In genomic region chr2:66580343-66580954, GRCh38 we compare ENCODE assay signal across 18 cellular contexts.
A peak's percentile ranks its signal among the peaks of the same experiment; 100 is the strongest.
DNase-seq lines count a peak whose midpoint lies in the region; ATAC-seq, FAIRE-seq and TF ChIP-seq lines count a peak whose summit lies in the region.
"Had no signal": no experiment of that assay in that cellular context is flagged by ENCODE, and none has a peak within 500 bp of the region (broad histone marks: within the 10 kb centered on the region; RNA-seq: fewer than 3 reads in every experiment).

No MANE protein-coding gene starts in this region.

- H3K56ac ChIP-seq in mesendoderm (ENCODE audit: low read length) = no peak overlapping the region

- DNase-seq in GM23338 (ENCODE audit: low spot score) (no peak), astrocyte (ENCODE audit: low read depth) (no peak), hepatocyte (ENCODE audit: low spot score) (no peak), smooth muscle cell (lab: John Stamatoyannopoulos, UW; ENCODE audit: unreplicated experiment) (no peak), mesendoderm (no peak), mucosa of descending colon (no peak), posterior cingulate gyrus (no peak)
- DNase-seq in T-helper 2 cell treated with Interferon-gamma antibody and Interleukin-4, amounts not matched to agents 5 μg/mL and 100 μg/mL, for 36 hours (ENCODE audit: low spot score) = no peak
- DNase-seq: activated CD8-positive, alpha-beta memory T cell treated with anti-CD3 and anti-CD28 coated beads, Interleukin-2, amount 50 U/mL, for 48 hours; cerebellar nuclear complex; erythroblast; NCI-H1417 treated with DMSO at 0.1 percent for 48 hours had no signal

- peaks cover 100% of the 10 kb centered on the region for H3K27me3 ChIP-seq in GM23338 (ENCODE audit: insufficient read depth)
- peaks cover 71% of the 10 kb centered on the region for H3K27me3 ChIP-seq in astrocyte (ENCODE audit: insufficient read depth, low read length)
- peaks cover 76% of the 10 kb centered on the region for H3K27me3 ChIP-seq in hepatocyte
- peaks cover 83% of the 10 kb centered on the region for H3K27me3 ChIP-seq in smooth muscle cell (ENCODE audit: low read depth)
- peaks cover 34% of the 10 kb centered on the region for H3K27me3 ChIP-seq in mesendoderm (ENCODE audit: insufficient read depth, low read length, poor library complexity)

- H3K27ac Mint-ChIP-seq in GM23338 (no peak overlapping the region), astrocyte (ENCODE audit: unreplicated experiment) (no peak overlapping the region)
- no peak overlapping the region for H3K27ac Mint-ChIP-seq in T-helper 2 cell treated with Interferon-gamma antibody and Interleukin-4, amounts not matched to agents 5 μg/mL and 100 μg/mL, for 36 hours
- H3K27ac Mint-ChIP-seq: activated naive CD4-positive, alpha-beta T cell treated with anti-CD3 and anti-CD28 coated beads, Interleukin-2, amount 50 U/mL, for 24 hours; H9 had no signal

- H3K36me3 Mint-ChIP-seq in GM23338 (ENCODE audit: low read depth) = no peaks in the 10 kb centered on the region
- no peaks in the 10 kb centered on the region for H3K36me3 Mint-ChIP-seq in astrocyte (ENCODE audit: low read depth, unreplicated experiment)
- no peaks in the 10 kb centered on the region for H3K36me3 Mint-ChIP-seq in T-helper 2 cell treated with Interferon-gamma antibody and Interleukin-4, amounts not matched to agents 5 μg/mL and 100 μg/mL, for 36 hours (ENCODE audit: low read depth)
- H3K36me3 Mint-ChIP-seq: activated naive CD4-positive, alpha-beta T cell treated with anti-CD3 and anti-CD28 coated beads, Interleukin-2, amount 50 U/mL, for 24 hours had no signal

- H3F3A ChIP-seq in GM23338 (replicated peaks; ENCODE audit: low read depth) = peaks cover 5% of the 10 kb centered on the region; the same call in 1 of the 2 replicates
- peaks cover 4% of the 10 kb centered on the region for H3F3A ChIP-seq in smooth muscle cell (ENCODE audit: low read depth)

- no peak overlapping the region for H3K23ac ChIP-seq in mesendoderm (ENCODE audit: low read length)

- H3K79me2 ChIP-seq in GM23338 (replicated peaks; ENCODE audit: insufficient read depth) = no peaks in the 10 kb centered on the region
- H3K79me2 ChIP-seq in astrocyte (ENCODE audit: insufficient read depth, low read length) = no peaks in the 10 kb centered on the region
- H3K79me2 ChIP-seq in hepatocyte = no peaks in the 10 kb centered on the region
- no peaks in the 10 kb centered on the region for H3K79me2 ChIP-seq in smooth muscle cell (ENCODE audit: low read depth)
- no peaks in the 10 kb centered on the region for H3K79me2 ChIP-seq in mesendoderm (ENCODE audit: control insufficient read depth, insufficient read depth, low read length)

- H3K4me2 ChIP-seq in GM23338 = peak overlapping the region; percentile 87
- peak overlapping the region; percentile 82 for H3K4me2 ChIP-seq in astrocyte (ENCODE audit: low read length)
- peak overlapping the region; percentile 96 for H3K4me2 ChIP-seq in hepatocyte
- H3K4me2 ChIP-seq in smooth muscle cell = peak overlapping the region; percentile 93
- H3K4me2 ChIP-seq in mesendoderm (ENCODE audit: low read length) = no peak overlapping the region

- H3K18ac ChIP-seq in mesendoderm (ENCODE audit: low read length) = no peak overlapping the region

- no peaks in the 10 kb centered on the region for H3K36me3 ChIP-seq in GM23338 (ENCODE audit: insufficient read depth)
- H3K36me3 ChIP-seq in astrocyte (ENCODE audit: insufficient read depth, low read length) = no peaks in the 10 kb centered on the region
- no peaks in the 10 kb centered on the region for H3K36me3 ChIP-seq in hepatocyte (replicated peaks; ENCODE audit: insufficient read depth, low read depth)
- no peaks in the 10 kb centered on the region for H3K36me3 ChIP-seq in smooth muscle cell (ENCODE audit: low read depth)
- H3K36me3 ChIP-seq in mesendoderm (ENCODE audit: control insufficient read depth, insufficient read depth, low read length) = no peaks in the 10 kb centered on the region
- no peaks in the 10 kb centered on the region for H3K36me3 ChIP-seq in mucosa of descending colon (ENCODE audit: low read depth)
- H3K36me3 ChIP-seq: neutrophil, SJSA1 had no signal

- H3K4me3 ChIP-seq in GM23338 (peak overlapping the region; percentile 61), astrocyte (ENCODE audit: insufficient read depth, low read depth, low read length) (peak overlapping the region; percentile 49), hepatocyte (no peak overlapping the region), smooth muscle cell (peak overlapping the region; percentile 56), mesendoderm (ENCODE audit: low read length) (no peak overlapping the region), mucosa of descending colon (no peak overlapping the region)
- H3K4me3 ChIP-seq: SJSA1 had no signal

- H3K4me1 Mint-ChIP-seq in GM23338 (peaks cover 25% of the 10 kb centered on the region), astrocyte (ENCODE audit: low read depth, unreplicated experiment) (peaks cover 6% of the 10 kb centered on the region)
- peaks cover 2% of the 10 kb centered on the region for H3K4me1 Mint-ChIP-seq in T-helper 2 cell treated with Interferon-gamma antibody and Interleukin-4, amounts not matched to agents 5 μg/mL and 100 μg/mL, for 36 hours (ENCODE audit: low read depth)

- intact Hi-C loops in mucosa of descending colon (cut with DNase I, micrococcal nuclease) (no loop called here), posterior cingulate gyrus (cut with DNase I) (no loop called here)

- H3K79me1 ChIP-seq in mesendoderm (ENCODE audit: low read length) = no peaks in the 10 kb centered on the region

- no peak overlapping the region for H3K27ac ChIP-seq in GM23338 (ENCODE audit: low read depth)
- no peak overlapping the region for H3K27ac ChIP-seq in astrocyte (ENCODE audit: low read depth, low read length)
- peak overlapping the region; percentile 89 for H3K27ac ChIP-seq in hepatocyte
- H3K27ac ChIP-seq in smooth muscle cell (ENCODE audit: low read depth) = no peak overlapping the region
- no peak overlapping the region for H3K27ac ChIP-seq in mesendoderm (ENCODE audit: low read depth, low read length)
- H3K27ac ChIP-seq: C4-2B, neutrophil, SJSA1, VCaP had no signal

- H2BK120ac ChIP-seq in mesendoderm (ENCODE audit: low read depth, low read length) = no peak overlapping the region

- 24% methylated on average over 8 of the region's 8 CpGs for WGBS in hepatocyte (ENCODE audit: low lambda C conversion rate, missing lambda C conversion rate)
- WGBS in smooth muscle cell (ENCODE audit: low lambda C conversion rate) = 12% methylated on average over 8 of the region's 8 CpGs
- WGBS in mesendoderm (ENCODE audit: extremely low coverage, insufficient coverage, low lambda C conversion rate) = no CpG with 5 or more reads among the region's 8 CpGs

- H3K9me2 ChIP-seq in GM23338 (ENCODE audit: insufficient read depth) (no peaks in the 10 kb centered on the region), hepatocyte (replicated peaks; ENCODE audit: insufficient read depth) (no peaks in the 10 kb centered on the region)

- H4K5ac ChIP-seq in mesendoderm (ENCODE audit: low read length) = no peak overlapping the region

- H3K4me3 Mint-ChIP-seq in GM23338 (no peak overlapping the region; the same call in 2 of the 3 replicates), astrocyte (ENCODE audit: unreplicated experiment) (peak overlapping the region; percentile 12)
- H3K4me3 Mint-ChIP-seq in T-helper 2 cell treated with Interferon-gamma antibody and Interleukin-4, amounts not matched to agents 5 μg/mL and 100 μg/mL, for 36 hours = no peak overlapping the region
- H3K4me3 Mint-ChIP-seq: activated naive CD4-positive, alpha-beta T cell treated with anti-CD3 and anti-CD28 coated beads, Interleukin-2, amount 50 U/mL, for 24 hours; H9 had no signal

- H3K9ac ChIP-seq in astrocyte (ENCODE audit: low read length) = peak overlapping the region; percentile 57
- no peak overlapping the region for H3K9ac ChIP-seq in smooth muscle cell (ENCODE audit: low read depth)
- no peak overlapping the region for H3K9ac ChIP-seq in mesendoderm (ENCODE audit: low read length)

- H2AK5ac ChIP-seq in mesendoderm (ENCODE audit: low read length) = no peak overlapping the region

- H3K9me3 Mint-ChIP-seq in GM23338 (peaks cover 4% of the 10 kb centered on the region; the same call in 2 of the 3 replicates), astrocyte (ENCODE audit: unreplicated experiment) (no peaks in the 10 kb centered on the region)
- H3K9me3 Mint-ChIP-seq in T-helper 2 cell treated with Interferon-gamma antibody and Interleukin-4, amounts not matched to agents 5 μg/mL and 100 μg/mL, for 36 hours = no peaks in the 10 kb centered on the region
- H3K9me3 Mint-ChIP-seq: activated naive CD4-positive, alpha-beta T cell treated with anti-CD3 and anti-CD28 coated beads, Interleukin-2, amount 50 U/mL, for 24 hours had no signal

- H2BK15ac ChIP-seq in mesendoderm (replicated peaks; ENCODE audit: low read depth) = no peak overlapping the region

- no peak overlapping the region for H2BK5ac ChIP-seq in mesendoderm (ENCODE audit: low read length)

- H3K27me3 Mint-ChIP-seq in GM23338 (ENCODE audit: insufficient read depth, low read depth, poor library complexity) (peaks cover 6% of the 10 kb centered on the region), astrocyte (ENCODE audit: low read depth, unreplicated experiment) (peaks cover 45% of the 10 kb centered on the region)
- H3K27me3 Mint-ChIP-seq in T-helper 2 cell treated with Interferon-gamma antibody and Interleukin-4, amounts not matched to agents 5 μg/mL and 100 μg/mL, for 36 hours (ENCODE audit: low read depth) = peaks cover 50% of the 10 kb centered on the region

- H3K9me3 ChIP-seq in astrocyte (ENCODE audit: insufficient read depth, low read depth, low read length) (no peaks in the 10 kb centered on the region), hepatocyte (ENCODE audit: low read depth) (no peaks in the 10 kb centered on the region), smooth muscle cell (replicated peaks; ENCODE audit: low read depth) (no peaks in the 10 kb centered on the region), mucosa of descending colon (no peaks in the 10 kb centered on the region)
- H3K9me3 ChIP-seq: neutrophil, SJSA1 had no signal

- no peak overlapping the region for H2AFZ ChIP-seq in GM23338
- no peak overlapping the region for H2AFZ ChIP-seq in astrocyte (ENCODE audit: low read depth, low read length)
- H2AFZ ChIP-seq in hepatocyte = no peak overlapping the region
- H2AFZ ChIP-seq in smooth muscle cell (ENCODE audit: low read depth) = no peak overlapping the region

- no peak for FAIRE-seq in astrocyte (lab: Jason Lieb, UNC)

- no peak for ATAC-seq in GM23338
- ATAC-seq in mucosa of descending colon = no peak

- H3K4ac ChIP-seq in mesendoderm (ENCODE audit: low read depth, low read length) = no peak overlapping the region

- H4K20me1 ChIP-seq in GM23338 (replicated peaks; ENCODE audit: insufficient read depth) = peaks cover 11% of the 10 kb centered on the region; the same call in 1 of the 2 replicates
- no peaks in the 10 kb centered on the region for H4K20me1 ChIP-seq in astrocyte (ENCODE audit: insufficient read depth, low read length)
- no peaks in the 10 kb centered on the region for H4K20me1 ChIP-seq in hepatocyte (ENCODE audit: insufficient read depth, poor library complexity, severe bottlenecking)
- no peaks in the 10 kb centered on the region for H4K20me1 ChIP-seq in smooth muscle cell (ENCODE audit: low read depth)

- H3K4me1 ChIP-seq in GM23338 (ENCODE audit: insufficient read depth) (peaks cover 50% of the 10 kb centered on the region), astrocyte (ENCODE audit: insufficient read depth, low read length) (peaks cover 25% of the 10 kb centered on the region), hepatocyte (ENCODE audit: insufficient read depth) (peaks cover 27% of the 10 kb centered on the region), smooth muscle cell (ENCODE audit: low read depth) (peaks cover 53% of the 10 kb centered on the region), mesendoderm (ENCODE audit: control insufficient read depth, low read depth, low read length) (no peaks in the 10 kb centered on the region), mucosa of descending colon (ENCODE audit: low read depth) (peaks cover 12% of the 10 kb centered on the region)

- TF ChIP-seq CTCF in GM23338 (conservative IDR thresholded peaks at IDR 0.05; ENCODE audit: low read depth in 2 of 2) = no peak
- TF ChIP-seq CTCF in astrocyte (IDR thresholded peaks at IDR 0.05; ENCODE audit: insufficient read depth, low read depth, low read length) = no peak
- no peak for TF ChIP-seq CTCF in hepatocyte (IDR thresholded peaks at IDR 0.05; ENCODE audit: poor library complexity)
- TF ChIP-seq CTCF in smooth muscle cell (IDR thresholded peaks at IDR 0.05; ENCODE audit: borderline replicate concordance, insufficient read depth, poor library complexity, severe bottlenecking) = no peak
- TF ChIP-seq CTCF in mucosa of descending colon (IDR thresholded peaks at IDR 0.05) = no peak

- no peak overlapping the region for H4K8ac ChIP-seq in mesendoderm (ENCODE audit: low read depth, low read length)

Comparison
In these comparisons a context has a peak if more than half of its experiments do, and no peak if none do; other contexts are left out.
1. H3K4me3 ChIP-seq: peak in GM23338 (single experiment), astrocyte (single experiment) and smooth muscle cell (single experiment); none in hepatocyte (single experiment), mesendoderm (single experiment) and mucosa of descending colon (single experiment).